Comparison of ENCODE assay signal across 18 cellular contexts in genomic region chr10:6399879-6400278, GRCh38.
DNase-seq lines count a peak whose midpoint lies in the region; ATAC-seq and TF ChIP-seq lines count a peak whose summit lies in the region.
"Had no signal": no experiment of that assay in that cellular context is flagged by ENCODE, and none has a peak within 500 bp of the region (broad histone marks: within the 10 kb centered on the region; RNA-seq: fewer than 3 reads in every experiment).

No MANE protein-coding gene starts in this region.

- H3K36me3 Mint-ChIP-seq in activated CD8-positive, alpha-beta T cell treated with anti-CD3 and anti-CD28 coated beads, Interleukin-2, amount 10 ng/mL, durations not matched to agents 7 days and 5 days (ENCODE audit: low read depth), result peaks cover 6% of the 10 kb centered on the region
- no peaks in the 10 kb centered on the region for H3K36me3 Mint-ChIP-seq in activated CD8-positive, alpha-beta T cell treated with anti-CD3 and anti-CD28 coated beads for 36 hours (ENCODE audit: low read depth)
- H3K36me3 Mint-ChIP-seq: CD8-positive, alpha-beta memory T cell; type B pancreatic cell had no signal

- H3K9me3 ChIP-seq in adrenal gland (replicated peaks in 1 of 3) (no peaks in the 10 kb centered on the region), thoracic aorta (no peaks in the 10 kb centered on the region)

- TF ChIP-seq CTCF in activated CD8-positive, alpha-beta T cell treated with anti-CD3 and anti-CD28 coated beads for 36 hours (IDR thresholded peaks at IDR 0.05), result no peak
- TF ChIP-seq CTCF in adrenal gland (IDR thresholded peaks at IDR 0.05) (no peak), thoracic aorta (IDR thresholded peaks at IDR 0.05) (no peak)

- H3K27me3 ChIP-seq in adrenal gland (no peaks in the 10 kb centered on the region), thoracic aorta (replicated peaks; ENCODE audit: insufficient read depth) (no peaks in the 10 kb centered on the region)

- POLR2A ChIA-PET in activated CD8-positive, alpha-beta T cell treated with anti-CD3 and anti-CD28 coated beads, Interleukin-2, amount 10 ng/mL, durations not matched to agents 7 days and 5 days (lab: Charles Lee), result interaction anchor here (1.0 kb wide), 2 partner anchors 52 to 53 kb away, joined by 3 read pairs; no protein-coding TSS in a partner anchor
- POLR2A ChIA-PET in activated CD8-positive, alpha-beta T cell treated with anti-CD3 and anti-CD28 coated beads for 36 hours (lab: Charles Lee), result interaction anchor here (3.9 kb wide), 1 partner anchor 52 kb away, joined by 18 read pairs; no protein-coding TSS in a partner anchor

- H3K36me3 ChIP-seq in adrenal gland (replicated peaks in 1 of 2), result no peaks in the 10 kb centered on the region
- no peaks in the 10 kb centered on the region for H3K36me3 ChIP-seq in thoracic aorta
- H3K36me3 ChIP-seq: WERI-Rb-1 had no signal

- peaks cover 35% of the 10 kb centered on the region for H3K4me1 Mint-ChIP-seq in activated CD8-positive, alpha-beta T cell treated with anti-CD3 and anti-CD28 coated beads, Interleukin-2, amount 10 ng/mL, durations not matched to agents 7 days and 5 days (ENCODE audit: low read depth)
- H3K4me1 Mint-ChIP-seq in activated CD8-positive, alpha-beta T cell treated with anti-CD3 and anti-CD28 coated beads for 36 hours (ENCODE audit: low read depth), result peaks cover 23% of the 10 kb centered on the region

- H3K4me3 Mint-ChIP-seq in activated CD8-positive, alpha-beta T cell treated with anti-CD3 and anti-CD28 coated beads, Interleukin-2, amount 10 ng/mL, durations not matched to agents 7 days and 5 days, result no peak overlapping the region
- H3K4me3 Mint-ChIP-seq in activated CD8-positive, alpha-beta T cell treated with anti-CD3 and anti-CD28 coated beads for 36 hours, result no peak overlapping the region
- H3K4me3 Mint-ChIP-seq: CD8-positive, alpha-beta memory T cell; type B pancreatic cell had no signal

- TF ChIP-seq POLR2A in adrenal gland (IDR thresholded peaks at IDR 0.05), result no peak

- in situ Hi-C loops in G401 (cut with HindIII; ENCODE audit: low sequenced_read_pairs), result no loop called here

- no peaks in the 10 kb centered on the region for H3K9me3 Mint-ChIP-seq in activated CD8-positive, alpha-beta T cell treated with anti-CD3 and anti-CD28 coated beads, Interleukin-2, amount 10 ng/mL, durations not matched to agents 7 days and 5 days (ENCODE audit: insufficient read depth)
- no peaks in the 10 kb centered on the region for H3K9me3 Mint-ChIP-seq in activated CD8-positive, alpha-beta T cell treated with anti-CD3 and anti-CD28 coated beads for 36 hours
- H3K9me3 Mint-ChIP-seq: activated T-helper 2 cell treated with anti-CD3 and anti-CD28 coated beads, Interferon-gamma antibody, Interleukin-2, Interleukin-4, amounts not matched to agents 10 μg/mL and 5 μg/mL and 100 μg/mL, durations not matched to agents 14 hours and 24 hours and 36 hours; CD8-positive, alpha-beta memory T cell; type B pancreatic cell had no signal

- H3K4me3 ChIP-seq in adrenal gland (no peak overlapping the region), thoracic aorta (no peak overlapping the region)
- H3K4me3 ChIP-seq: coronary artery had no signal

- 74 to 86% (median 84%) methylated on average over 8 of the region's 8 CpGs for WGBS in adrenal gland, 4 donors

- peak overlapping the region; percentile 23 for H3K27ac Mint-ChIP-seq in activated CD8-positive, alpha-beta T cell treated with anti-CD3 and anti-CD28 coated beads, Interleukin-2, amount 10 ng/mL, durations not matched to agents 7 days and 5 days
- no peak overlapping the region for H3K27ac Mint-ChIP-seq in activated CD8-positive, alpha-beta T cell treated with anti-CD3 and anti-CD28 coated beads for 36 hours
- H3K27ac Mint-ChIP-seq: activated T-helper 2 cell treated with anti-CD3 and anti-CD28 coated beads, Interferon-gamma antibody, Interleukin-2, Interleukin-4, amounts not matched to agents 10 μg/mL and 5 μg/mL and 100 μg/mL, durations not matched to agents 14 hours and 24 hours and 36 hours; type B pancreatic cell had no signal

- H3K27me3 Mint-ChIP-seq in activated CD8-positive, alpha-beta T cell treated with anti-CD3 and anti-CD28 coated beads, Interleukin-2, amount 10 ng/mL, durations not matched to agents 7 days and 5 days (ENCODE audit: low read depth), result peaks cover 5% of the 10 kb centered on the region
- H3K27me3 Mint-ChIP-seq in activated CD8-positive, alpha-beta T cell treated with anti-CD3 and anti-CD28 coated beads for 36 hours, result peaks cover 4% of the 10 kb centered on the region
- H3K27me3 Mint-ChIP-seq: CD8-positive, alpha-beta memory T cell had no signal

- peaks cover 0 to 14% of the 10 kb centered on the region in 2 donors for H3K4me1 ChIP-seq in adrenal gland (replicated peaks in 1 of 2)
- H3K4me1 ChIP-seq in thoracic aorta (ENCODE audit: control insufficient read depth in 1 of 2, low read depth in 2 of 2), result peaks cover 18 to 32% of the 10 kb centered on the region in 2 donors

- intact Hi-C loops in activated CD8-positive, alpha-beta T cell treated with anti-CD3 and anti-CD28 coated beads for 36 hours (cut with micrococcal nuclease), result loop anchor here (2.0 kb wide), 2 partner anchors 195 to 291 kb away; no protein-coding TSS in a partner anchor
- intact Hi-C loops in adrenal gland (cut with DNase I), result loop anchor here (5.0 to 10.0 kb wide), 3 partner anchors 198 to 315 kb away; partner anchors contain the start of genes PFKFB3 (in 2 of the 2) and RBM17 (in 1 of the 2)

- no peak for ATAC-seq in activated CD8-positive, alpha-beta T cell treated with anti-CD3 and anti-CD28 coated beads, Interleukin-2, amount 10 ng/mL, durations not matched to agents 7 days and 5 days
- no peak for ATAC-seq in activated CD8-positive, alpha-beta T cell treated with anti-CD3 and anti-CD28 coated beads for 36 hours
- ATAC-seq in thoracic aorta (ENCODE audit: insufficient number of reproducible peaks, low FRiP score, low read depth) (no peak), HG02642 (IDR thresholded peaks at IDR 0.05; ENCODE audit: poor library complexity, unreplicated experiment) (no peak)

- CTCF ChIA-PET in activated CD8-positive, alpha-beta T cell treated with anti-CD3 and anti-CD28 coated beads, Interleukin-2, amount 10 ng/mL, durations not matched to agents 7 days and 5 days (lab: Charles Lee), result interaction anchor here (1.3 to 9.0 kb wide), 11 partner anchors 9 to 293 kb away, joined by 3 to 226 read pairs (median 11); partner anchors contain the start of gene PFKFB3
- CTCF ChIA-PET in activated CD8-positive, alpha-beta T cell treated with anti-CD3 and anti-CD28 coated beads for 36 hours (lab: Charles Lee), result interaction anchor here (1.4 to 8.8 kb wide), 9 partner anchors 7 to 313 kb away, joined by 3 to 150 read pairs (median 15); partner anchors contain the start of gene PFKFB3

- H3K27ac ChIP-seq in adrenal gland (peak overlapping the region in 3 of 5 donors; percentile 32 to 33 (median 32)), thoracic aorta (peak overlapping the region; percentile 4 to 64)
- H3K27ac ChIP-seq: WERI-Rb-1 had no signal

- DNase-seq in activated CD8-positive, alpha-beta T cell treated with anti-CD3 and anti-CD28 coated beads, Interleukin-2, amount 10 ng/mL, durations not matched to agents 7 days and 5 days, result no peak
- DNase-seq in activated CD8-positive, alpha-beta T cell treated with anti-CD3 and anti-CD28 coated beads for 36 hours, result no peak
- DNase-seq in adrenal gland (no peak), midbrain (lab: John Stamatoyannopoulos, UW) (peak; percentile 34), thoracic aorta (ENCODE audit: low spot score) (no peak), G401 (ENCODE audit: low spot score) (no peak), C1 segment of cervical spinal cord (lab: John Stamatoyannopoulos, UW) (no peak)
- DNase-seq: CD8-positive, alpha-beta memory T cell; mammary epithelial cell; NCI-H1105 treated with DMSO at 0.1 percent for 48 hours; NCI-H2171; occipital lobe; stimulated activated CD4-positive, alpha-beta T cell treated with anti-CD3 and anti-CD28 coated beads, Interleukin-4, amount 100 ng/mL, for 24 hours; WERI-Rb-1 had no signal
